In the genomic region with DNA sequence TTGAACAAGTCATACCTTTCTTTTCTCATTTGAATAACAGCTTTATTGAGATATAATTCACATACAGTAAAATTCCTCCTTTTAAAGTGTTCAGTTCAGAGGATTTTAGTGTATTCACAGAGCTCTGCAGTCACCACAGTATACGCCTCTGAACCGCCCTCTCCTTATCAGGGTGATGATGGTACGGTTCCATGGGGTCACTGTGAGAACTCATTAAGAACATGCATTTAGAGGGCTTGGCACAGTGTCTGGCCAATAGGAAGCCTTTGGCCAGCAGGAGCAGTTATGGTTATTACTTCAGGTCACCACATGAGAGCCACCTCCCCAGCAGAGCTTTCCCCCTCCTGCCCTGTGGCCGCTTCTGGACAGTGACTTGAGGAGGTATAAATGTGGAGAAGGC, we compare ENCODE assay signal across 28 cellular contexts. TPM values are rescaled to one million over a fixed set of nuclear protein-coding genes. Genes with fewer than 3 reads are reported as not detected.
"Had no signal": no experiment of that assay in that cellular context is flagged by ENCODE, and none has a peak within 500 bp of the region (broad histone marks: within the 10 kb centered on the region; RNA-seq: fewer than 3 reads in every experiment).

No MANE protein-coding gene starts in this region.

- H3K36me3 Mint-ChIP-seq: naive thymus-derived CD8-positive, alpha-beta T cell had no signal

- H3K9me3 Mint-ChIP-seq: naive thymus-derived CD8-positive, alpha-beta T cell; nephron progenitor cell; stimulated activated naive CD8-positive, alpha-beta T cell treated with anti-CD3 and anti-CD28 coated beads, Interleukin-15, Interleukin-2, amounts not matched to agents 100 ng/mL and 50 ng/mL, for 24 hours had no signal

- H3K27ac ChIP-seq: dorsolateral prefrontal cortex, gastrocnemius medialis, left lung, ovary, psoas muscle, sigmoid colon, spleen, suprapubic skin, transverse colon, upper lobe of right lung, uterus had no signal

- DNase-seq: cortex of kidney; dorsolateral prefrontal cortex; effector CD4-positive, alpha-beta T cell; foreskin fibroblast; gastrocnemius medialis; head of caudate nucleus; kidney; left lung; mesendoderm; midbrain; naive thymus-derived CD8-positive, alpha-beta T cell; nephron progenitor cell; occipital lobe; ovary; posterior cingulate gyrus; psoas muscle; right cardiac atrium; sigmoid colon; spleen; stimulated activated CD4-positive, alpha-beta T cell treated with anti-CD3 and anti-CD28 coated beads, Interleukin-4, amount 100 ng/mL, for 4 hours; stimulated activated naive B cell treated with anti-CD40 and anti-IgM and Interleukin-4, amounts not matched to agents 10 μg/mL and 1 μg/mL and 100 μg/mL, for 72 hours; transverse colon; upper lobe of right lung; uterus had no signal

- H3K36me3 ChIP-seq: gastrocnemius medialis, left lung, ovary, sigmoid colon, spleen, suprapubic skin, transverse colon, upper lobe of right lung, uterus had no signal

- H3K27me3 Mint-ChIP-seq: naive thymus-derived CD8-positive, alpha-beta T cell; stimulated activated naive CD8-positive, alpha-beta T cell treated with anti-CD3 and anti-CD28 coated beads, Interleukin-15, Interleukin-2, amounts not matched to agents 100 ng/mL and 50 ng/mL, for 24 hours had no signal

- ATAC-seq: esophagus mucosa; gastrocnemius medialis; left lung; naive thymus-derived CD8-positive, alpha-beta T cell; psoas muscle; right cardiac atrium; stimulated activated naive B cell treated with anti-CD40 and anti-IgM and Interleukin-4, amounts not matched to agents 10 μg/mL and 1 μg/mL and 100 μg/mL, for 72 hours; upper lobe of right lung had no signal

- FAIRE-seq: kidney had no signal

- H3K9me3 ChIP-seq: gastrocnemius medialis, left lung, ovary, psoas muscle, sigmoid colon, spleen, suprapubic skin, transverse colon, upper lobe of right lung, uterus had no signal

- H3K27me3 ChIP-seq: dorsolateral prefrontal cortex, gastrocnemius medialis, left lung, ovary, sigmoid colon, spleen, suprapubic skin, transverse colon, upper lobe of right lung, uterus had no signal

- H3K27ac Mint-ChIP-seq: nephron progenitor cell had no signal

- H3K4me1 ChIP-seq: left lung, upper lobe of right lung, uterus had no signal

- H3K4me3 ChIP-seq: dorsolateral prefrontal cortex, gastrocnemius medialis, left lung, ovary, psoas muscle, sigmoid colon, spleen, suprapubic skin, transverse colon, upper lobe of right lung, uterus had no signal

- H3K4me3 Mint-ChIP-seq: nephron progenitor cell; stimulated activated naive B cell treated with anti-CD40 and anti-IgM and Interleukin-4, amounts not matched to agents 10 μg/mL and 1 μg/mL and 100 μg/mL, for 72 hours; stimulated activated naive CD8-positive, alpha-beta T cell treated with anti-CD3 and anti-CD28 coated beads, Interleukin-15, Interleukin-2, amounts not matched to agents 100 ng/mL and 50 ng/mL, for 24 hours had no signal

RNA-seq across cellular contexts. Expression of a gene that starts 27.3 kb away (rescaled TPM):
- total RNA-seq: lung microvascular endothelial cell had no signal
